In the genomic region with DNA sequence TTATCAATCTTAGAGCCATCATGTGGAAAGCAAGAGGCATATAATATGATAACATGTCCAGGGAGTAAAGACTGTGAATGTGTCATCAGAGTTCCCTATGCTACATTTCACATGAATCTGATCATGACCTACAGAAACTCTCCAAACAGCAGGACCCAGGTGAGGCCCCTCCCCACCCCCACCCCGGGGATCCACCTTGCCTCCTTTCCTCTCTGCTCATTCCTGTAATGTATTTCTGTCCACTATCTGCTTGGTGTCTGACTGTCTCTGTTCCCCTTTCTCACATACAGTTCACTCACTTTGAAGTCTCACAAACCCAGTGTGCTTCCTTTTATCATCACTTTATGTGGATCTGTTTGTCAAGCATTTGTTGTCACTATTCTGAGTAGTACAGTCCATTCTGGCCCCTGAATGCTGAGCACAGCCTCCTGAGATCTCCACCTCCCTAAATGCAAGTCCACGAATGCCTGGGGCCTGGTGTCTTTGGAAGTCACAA, we compare ENCODE assay signal across 1 cellular context.
TF ChIP-seq lines count a peak whose summit lies in the region.

No MANE protein-coding gene starts in this region.

TF ChIP-seq in HepG2, 621 proteins besides CTCF, POLR2A, EP300 and RAD21 (continued from another document):
- TF ChIP-seq, protein P1, sequence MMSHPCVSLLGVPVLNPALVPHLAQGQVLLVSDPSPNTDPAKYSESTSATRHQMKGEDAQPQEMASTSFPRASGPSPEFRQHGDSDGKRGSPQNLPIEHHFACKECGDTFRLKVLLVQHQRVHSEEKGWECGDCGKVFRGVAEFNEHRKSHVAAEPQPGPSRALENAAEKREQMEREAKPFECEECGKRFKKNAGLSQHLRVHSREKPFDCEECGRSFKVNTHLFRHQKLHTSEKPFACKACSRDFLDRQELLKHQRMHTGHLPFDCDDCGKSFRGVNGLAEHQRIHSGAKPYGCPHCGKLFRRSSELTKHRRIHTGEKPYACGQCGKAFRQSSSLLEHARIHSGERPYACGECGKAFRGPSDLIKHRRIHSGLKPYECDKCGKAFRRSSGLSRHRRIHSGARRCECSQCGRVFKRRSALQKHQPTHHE (CRISPR knock-in tag; IDR thresholded peaks at IDR 0.05; ENCODE audit: borderline replicate concordance): no peak
- no peak for TF ChIP-seq NFE2 (CRISPR knock-in tag; IDR thresholded peaks at IDR 0.05)
- TF ChIP-seq, protein P2, sequence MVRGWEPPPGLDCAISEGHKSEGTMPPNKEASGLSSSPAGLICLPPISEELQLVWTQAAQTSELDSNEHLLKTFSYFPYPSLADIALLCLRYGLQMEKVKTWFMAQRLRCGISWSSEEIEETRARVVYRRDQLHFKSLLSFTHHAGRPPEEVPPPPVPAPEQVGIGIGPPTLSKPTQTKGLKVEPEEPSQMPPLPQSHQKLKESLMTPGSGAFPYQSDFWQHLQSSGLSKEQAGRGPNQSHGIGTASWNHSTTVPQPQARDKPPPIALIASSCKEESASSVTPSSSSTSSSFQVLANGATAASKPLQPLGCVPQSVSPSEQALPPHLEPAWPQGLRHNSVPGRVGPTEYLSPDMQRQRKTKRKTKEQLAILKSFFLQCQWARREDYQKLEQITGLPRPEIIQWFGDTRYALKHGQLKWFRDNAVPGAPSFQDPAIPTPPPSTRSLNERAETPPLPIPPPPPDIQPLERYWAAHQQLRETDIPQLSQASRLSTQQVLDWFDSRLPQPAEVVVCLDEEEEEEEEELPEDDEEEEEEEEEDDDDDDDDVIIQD (CRISPR knock-in tag; IDR thresholded peaks at IDR 0.05; ENCODE audit: low read depth): no peak
- TF ChIP-seq, protein P3, sequence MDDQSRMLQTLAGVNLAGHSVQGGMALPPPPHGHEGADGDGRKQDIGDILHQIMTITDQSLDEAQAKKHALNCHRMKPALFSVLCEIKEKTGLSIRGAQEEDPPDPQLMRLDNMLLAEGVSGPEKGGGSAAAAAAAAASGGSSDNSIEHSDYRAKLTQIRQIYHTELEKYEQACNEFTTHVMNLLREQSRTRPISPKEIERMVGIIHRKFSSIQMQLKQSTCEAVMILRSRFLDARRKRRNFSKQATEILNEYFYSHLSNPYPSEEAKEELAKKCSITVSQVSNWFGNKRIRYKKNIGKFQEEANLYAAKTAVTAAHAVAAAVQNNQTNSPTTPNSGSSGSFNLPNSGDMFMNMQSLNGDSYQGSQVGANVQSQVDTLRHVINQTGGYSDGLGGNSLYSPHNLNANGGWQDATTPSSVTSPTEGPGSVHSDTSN (CRISPR knock-in tag; IDR thresholded peaks at IDR 0.05; ENCODE audit: borderline replicate concordance): no peak
- TF ChIP-seq ZKSCAN5 (CRISPR knock-in tag; IDR thresholded peaks at IDR 0.05): no peak
